1 cellular context compared by ENCODE assay signal in genomic region chr3:11088066-11088465, GRCh38.
TF ChIP-seq lines count a peak whose summit lies in the region.

No MANE protein-coding gene starts in this region.

TF ChIP-seq in IMR-90, 13 proteins besides CTCF, POLR2A, EP300 and RAD21 (continued from another document):
- TF ChIP-seq RCOR1 (IDR thresholded peaks at IDR 0.05; ENCODE audit: insufficient replicate concordance, low read length) (no peak), RFX5 (IDR thresholded peaks at IDR 0.05; ENCODE audit: low read depth, low read length) (no peak), FOS (IDR thresholded peaks at IDR 0.05; ENCODE audit: low read depth, low read length) (no peak), MAZ (IDR thresholded peaks at IDR 0.05; ENCODE audit: borderline replicate concordance, low read depth, low read length) (no peak), MAFK (IDR thresholded peaks at IDR 0.05; ENCODE audit: low read depth, low read length) (no peak), CHD1 (IDR thresholded peaks at IDR 0.05; ENCODE audit: low read depth, low read length) (no peak), SMC3 (IDR thresholded peaks at IDR 0.05; ENCODE audit: low read depth, low read length) (no peak)
